In the genomic region with DNA sequence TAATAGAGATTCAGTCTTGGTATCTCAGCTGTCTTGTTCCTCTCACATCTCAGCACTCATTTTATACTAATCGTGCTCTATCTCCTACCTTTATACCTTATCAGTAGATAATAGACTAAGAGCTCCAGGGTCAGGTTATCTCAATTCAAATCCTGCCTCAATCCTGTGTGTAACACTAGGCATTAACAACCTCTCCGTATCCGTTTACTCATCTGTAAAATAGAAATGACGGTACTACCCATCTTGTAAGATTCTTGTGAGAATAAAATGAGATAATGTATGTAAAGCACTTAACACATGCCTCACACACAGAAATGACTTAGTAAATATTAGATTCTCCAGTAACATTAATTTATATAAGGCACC, we compare ENCODE assay signal across 8 cellular contexts. TPM values are rescaled to one million over a fixed set of nuclear protein-coding genes. Genes with fewer than 3 reads are reported as not detected.
DNase-seq lines count a peak whose midpoint lies in the region; ATAC-seq, FAIRE-seq and TF ChIP-seq lines count a peak whose summit lies in the region.

No MANE protein-coding gene starts in this region.

- H3K4me3 Mint-ChIP-seq in activated naive CD8-positive, alpha-beta T cell treated with anti-CD3 and anti-CD28 coated beads, Interleukin-2, amount 50 U/mL, for 24 hours: peak overlapping the region; percentile 99

- H3K9ac ChIP-seq in GM23248: peak overlapping the region; percentile 98

- peak overlapping the region; percentile 98 for H3K27ac Mint-ChIP-seq in activated naive CD8-positive, alpha-beta T cell treated with anti-CD3 and anti-CD28 coated beads, Interleukin-2, amount 50 U/mL, for 24 hours

- H3K36me3 ChIP-seq in ACC112 (ENCODE audit: insufficient read depth, low read length) (no peaks in the 10 kb centered on the region), GM23248 (ENCODE audit: low read depth) (no peaks in the 10 kb centered on the region), lower lobe of right lung (peaks cover 7% of the 10 kb centered on the region)

- peaks cover 33% of the 10 kb centered on the region for H3F3A ChIP-seq in GM23248 (ENCODE audit: insufficient read depth)

- H3K4me2 ChIP-seq in GM23248 (ENCODE audit: unreplicated experiment): peak overlapping the region; percentile 74

- H3K27me3 Mint-ChIP-seq in activated naive CD8-positive, alpha-beta T cell treated with anti-CD3 and anti-CD28 coated beads, Interleukin-2, amount 50 U/mL, for 24 hours: no peaks in the 10 kb centered on the region

- no peak for TF ChIP-seq CTCF in lower lobe of right lung (IDR thresholded peaks at IDR 0.05)

- intact Hi-C loops in lower lobe of right lung (cut with DNase I): no loop called here

- in situ Hi-C loops in GM23248 (cut with MboI): no loop called here

- H3K27ac ChIP-seq in ACC112 (ENCODE audit: low read depth, low read length) (peak overlapping the region; percentile 85), GM23248 (peak overlapping the region; percentile 97), lower lobe of right lung (peak overlapping the region; percentile 94)

- H3K4me3 ChIP-seq in ACC112 (ENCODE audit: low read depth, low read length) (peak overlapping the region; percentile 94), GM23248 (peak overlapping the region; percentile 96), lower lobe of right lung (peak overlapping the region; percentile 93)

- peak; percentile 30 for DNase-seq in GM23248
- DNase-seq in activated naive CD8-positive, alpha-beta T cell treated with anti-CD3 and anti-CD28 coated beads, Interleukin-2, amount 50 U/mL, for 24 hours: no peak
- no peak for DNase-seq in lower lobe of right lung
- no peak for DNase-seq in NCI-H774 (lab: John Stamatoyannopoulos, UW)
- no peak for DNase-seq in RCC 7860 (ENCODE audit: low spot score)
- DNase-seq in medulla oblongata (ENCODE audit: extremely low spot score): no peak

- H3K4me1 ChIP-seq in ACC112 (ENCODE audit: control insufficient read depth, insufficient read depth, low read length, unreplicated experiment) (peaks cover 16% of the 10 kb centered on the region), GM23248 (ENCODE audit: insufficient read depth) (peaks cover 11% of the 10 kb centered on the region), lower lobe of right lung (peaks cover 13% of the 10 kb centered on the region)

- no peaks in the 10 kb centered on the region for H3K9me3 ChIP-seq in GM23248 (ENCODE audit: low read depth)
- no peaks in the 10 kb centered on the region for H3K9me3 ChIP-seq in lower lobe of right lung

- H3K9me2 ChIP-seq in GM23248 (ENCODE audit: insufficient read depth): no peaks in the 10 kb centered on the region

- H3K9me3 Mint-ChIP-seq in activated naive CD8-positive, alpha-beta T cell treated with anti-CD3 and anti-CD28 coated beads, Interleukin-2, amount 50 U/mL, for 24 hours: no peaks in the 10 kb centered on the region

- H3K4me1 Mint-ChIP-seq in activated naive CD8-positive, alpha-beta T cell treated with anti-CD3 and anti-CD28 coated beads, Interleukin-2, amount 50 U/mL, for 24 hours: peaks cover 41% of the 10 kb centered on the region

- H2AFZ ChIP-seq in ACC112 (ENCODE audit: low read length, unreplicated experiment) (peak overlapping the region; percentile 82), GM23248 (peak overlapping the region; percentile 94)

- peaks cover 10% of the 10 kb centered on the region for H3K36me3 Mint-ChIP-seq in activated naive CD8-positive, alpha-beta T cell treated with anti-CD3 and anti-CD28 coated beads, Interleukin-2, amount 50 U/mL, for 24 hours (ENCODE audit: low read depth)

- WGBS in GM23248 (ENCODE audit: low coverage in 1 of 2, low lambda C conversion rate in 2 of 2, missing lambda C conversion rate in 2 of 2), 2 experiments: 32 to 44% methylated on average over 4 of the region's 4 CpGs

- no peak for ATAC-seq in activated naive CD8-positive, alpha-beta T cell treated with anti-CD3 and anti-CD28 coated beads, Interleukin-2, amount 50 U/mL, for 24 hours
- ATAC-seq in lower lobe of right lung (no peak), GM19463 (IDR thresholded peaks at IDR 0.05; ENCODE audit: unreplicated experiment) (no peak)

- H3K79me2 ChIP-seq in ACC112 (ENCODE audit: control insufficient read depth, insufficient read depth, low read length, unreplicated experiment): peaks cover 38% of the 10 kb centered on the region
- peaks cover 41% of the 10 kb centered on the region for H3K79me2 ChIP-seq in GM23248 (ENCODE audit: insufficient read depth)

- H4K20me1 ChIP-seq in GM23248 (ENCODE audit: insufficient read depth): no peaks in the 10 kb centered on the region

- H3K27me3 ChIP-seq in ACC112 (ENCODE audit: insufficient read depth, low read length): no peaks in the 10 kb centered on the region
- no peaks in the 10 kb centered on the region for H3K27me3 ChIP-seq in GM23248 (replicated peaks; ENCODE audit: insufficient read depth)
- no peaks in the 10 kb centered on the region for H3K27me3 ChIP-seq in lower lobe of right lung (ENCODE audit: low read depth)

- FAIRE-seq in RCC 7860 (lab: Jason Lieb, UNC): no peak

RNA-seq across cellular contexts. Expression of a gene that starts 0.6 kb away (rescaled TPM):
- total RNA-seq in GM23248 (2014; rRNA removed; shearing (Covaris generic)): 387 and 419 TPM in 2 replicates
- 360 and 363 TPM in 2 replicates for polyA plus RNA-seq in GM23248 (2016; fragmentation: Nextera tagmentation; extraction: Ambion mirVana)
- 59.9 TPM for total RNA-seq in lower lobe of right lung

RNA-seq across cellular contexts. Expression of a gene that starts 13.0 kb away (rescaled TPM):
- total RNA-seq in GM23248 (2014; rRNA removed; shearing (Covaris generic)): 0.51 and 1.7 TPM in 2 replicates
- polyA plus RNA-seq in GM23248 (2016; fragmentation: Nextera tagmentation; extraction: Ambion mirVana): 1.2 and 1.4 TPM in 2 replicates
- 2.8 TPM for total RNA-seq in lower lobe of right lung
